ENCODE assay signal across 13 cellular contexts in the genomic region with DNA sequence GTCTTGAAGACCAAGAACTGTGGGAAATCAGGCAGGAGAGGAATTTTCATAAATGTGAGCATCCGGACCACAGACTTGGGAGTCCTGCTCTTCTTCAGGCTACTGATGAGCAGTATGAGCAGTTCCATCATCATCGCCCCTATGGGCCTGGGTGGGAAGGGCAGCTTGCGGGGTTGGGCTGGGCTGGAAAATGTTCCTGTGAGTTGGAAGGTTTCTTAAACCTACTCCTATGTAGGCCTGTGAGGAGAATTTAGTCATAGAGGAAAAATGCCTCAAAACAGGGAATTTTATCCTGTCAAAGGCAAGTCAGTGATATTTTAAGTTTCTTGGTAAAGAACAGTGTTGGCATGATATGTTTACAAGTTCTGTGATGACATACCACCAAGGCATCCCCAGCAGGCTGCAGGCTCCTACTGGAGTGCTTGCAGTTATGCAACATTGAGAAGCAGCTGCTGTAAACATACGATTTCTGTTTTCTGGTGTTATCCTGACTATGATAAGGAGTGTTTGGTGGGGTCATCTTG. TPM values are rescaled to one million over a fixed set of nuclear protein-coding genes. Genes with fewer than 3 reads are reported as not detected.
DNase-seq lines count a peak whose midpoint lies in the region; TF ChIP-seq lines count a peak whose summit lies in the region.
"Had no signal": no experiment of that assay in that cellular context is flagged by ENCODE, and none has a peak within 500 bp of the region (broad histone marks: within the 10 kb centered on the region; RNA-seq: fewer than 3 reads in every experiment).

No MANE protein-coding gene starts in this region.

- H3K4me2 ChIP-seq in fibroblast of lung (ENCODE audit: extremely low read depth, insufficient read depth, low read length) (peak overlapping the region; percentile 28), osteoblast (ENCODE audit: insufficient read depth, low read length) (no peak overlapping the region)

- H3K36me3 ChIP-seq in fibroblast of lung (ENCODE audit: control insufficient read depth, insufficient read depth, low read length) (peaks cover 5% of the 10 kb centered on the region), osteoblast (ENCODE audit: insufficient read depth, low read length) (no peaks in the 10 kb centered on the region), ascending aorta (no peaks in the 10 kb centered on the region)
- H3K36me3 ChIP-seq: upper lobe of left lung had no signal

- no peaks in the 10 kb centered on the region for H3K79me2 ChIP-seq in fibroblast of lung (ENCODE audit: control insufficient read depth, insufficient read depth, low read length)
- no peaks in the 10 kb centered on the region for H3K79me2 ChIP-seq in osteoblast (ENCODE audit: insufficient read depth, low read length)

- peaks cover 17% of the 10 kb centered on the region for H3K4me1 ChIP-seq in fibroblast of lung (ENCODE audit: control insufficient read depth, extremely low read depth, insufficient read depth, low read length)
- peaks cover 5% of the 10 kb centered on the region for H3K4me1 ChIP-seq in osteoblast (ENCODE audit: insufficient read depth, low read length)
- H3K4me1 ChIP-seq in ascending aorta, result no peaks in the 10 kb centered on the region

- H2AFZ ChIP-seq in fibroblast of lung (ENCODE audit: low read length) (no peak overlapping the region), osteoblast (ENCODE audit: low read length) (no peak overlapping the region)

- no peak overlapping the region for H3K9ac ChIP-seq in fibroblast of lung (ENCODE audit: insufficient read depth, low read length)

- H3K4me3 ChIP-seq in fibroblast of lung (replicated peaks in 1 of 4; ENCODE audit: control extremely low read depth in 1 of 4, insufficient read depth in 1 of 4, low read depth in 3 of 4, low read length in 4 of 4), result no peak overlapping the region
- no peak overlapping the region for H3K4me3 ChIP-seq in osteoblast (ENCODE audit: insufficient read depth, low read length)
- no peak overlapping the region for H3K4me3 ChIP-seq in ascending aorta
- H3K4me3 ChIP-seq: upper lobe of left lung had no signal

- H3K9me3 ChIP-seq in fibroblast of lung (ENCODE audit: control insufficient read depth, insufficient read depth, low read depth, low read length), result no peaks in the 10 kb centered on the region
- H3K9me3 ChIP-seq in osteoblast (ENCODE audit: low read depth, low read length), result no peaks in the 10 kb centered on the region
- no peaks in the 10 kb centered on the region for H3K9me3 ChIP-seq in ascending aorta
- H3K9me3 ChIP-seq: upper lobe of left lung had no signal

- H3K27me3 ChIP-seq in fibroblast of lung (ENCODE audit: control insufficient read depth, insufficient read depth, low read length) (no peaks in the 10 kb centered on the region), osteoblast (ENCODE audit: insufficient read depth, low read length) (peaks cover 4% of the 10 kb centered on the region), ascending aorta (no peaks in the 10 kb centered on the region)
- H3K27me3 ChIP-seq: upper lobe of left lung had no signal

- DNase-seq in GM04504 (ENCODE audit: low read depth) (peak; percentile 89), RPMI7951 (ENCODE audit: low read depth) (peak; percentile 22), fibroblast of lung (ENCODE audit: low read depth in 2 of 2) (peak; percentile 53 to 90), osteoblast (ENCODE audit: insufficient read length, low spot score, missing footprints) (peak; percentile 88), ascending aorta (ENCODE audit: low spot score in 2 of 2) (no peak), NCI-H2107 treated with DMSO at 0.1 percent for 48 hours (lab: John Stamatoyannopoulos, UW; ENCODE audit: unreplicated experiment) (no peak), RPMI8226 (no peak), NOMO-1 (lab: John Stamatoyannopoulos, UW; ENCODE audit: unreplicated experiment in 2 of 2) (no peak)
- DNase-seq: activated naive CD8-positive, alpha-beta T cell treated with anti-CD3 and anti-CD28 coated beads for 36 hours; NCI-H1694 treated with DMSO at 0.1 percent for 48 hours; T-helper 17 cell; upper lobe of left lung had no signal

- intact Hi-C loops in ascending aorta (cut with DNase I), result no loop called here

- H3K27ac ChIP-seq in fibroblast of lung (ENCODE audit: insufficient read depth, low read length), result peak overlapping the region; percentile 74
- no peak overlapping the region for H3K27ac ChIP-seq in osteoblast (ENCODE audit: low read depth, low read length)
- no peak overlapping the region for H3K27ac ChIP-seq in ascending aorta

- no peaks in the 10 kb centered on the region for H4K20me1 ChIP-seq in fibroblast of lung (ENCODE audit: control insufficient read depth, extremely low read depth, insufficient read depth, low read length)
- H4K20me1 ChIP-seq in osteoblast (ENCODE audit: insufficient read depth, low read length), result no peaks in the 10 kb centered on the region

- TF ChIP-seq CTCF in fibroblast of lung (conservative IDR thresholded peaks at IDR 0.05 in 1 of 2, IDR thresholded peaks at IDR 0.05 in 1 of 2; ENCODE audit: low read depth in 1 of 2, low read length in 2 of 2), result peak; percentile 19 to 29
- no peak for TF ChIP-seq CTCF in osteoblast (IDR thresholded peaks at IDR 0.05; ENCODE audit: extremely low read depth, low read depth, low read length)
- TF ChIP-seq CTCF in ascending aorta (IDR thresholded peaks at IDR 0.05), result no peak

RNA-seq across cellular contexts. Expression of a gene that starts 10.3 kb away (rescaled TPM):
- total RNA-seq in RPMI7951 (2014; rRNA removed; shearing (Covaris generic)), result not detected in 2 replicates
- total RNA-seq in fibroblast of lung (56.2 and 328 TPM in 2 replicates), osteoblast (1.2 and 1.4 TPM in 2 replicates), ascending aorta (2.6 TPM)
- 73.9 and 145 TPM in 2 replicates for polyA plus RNA-seq in fibroblast of lung
- 46.8 and 120 TPM in 2 replicates for polyA plus RNA-seq in fibroblast of lung (2012)
- 209 and 478 TPM in 2 replicates for polyA minus RNA-seq in fibroblast of lung (ENCODE audit: low replicate concordance)
- total RNA-seq: activated naive CD8-positive, alpha-beta T cell treated with anti-CD3 and anti-CD28 coated beads for 36 hours; epithelial cell of proximal tubule had no signal

Comparison
In these comparisons a context has a peak if more than half of its experiments do, and no peak if none do; other contexts are left out.
1. DNase-seq: peak in GM04504 (single experiment), RPMI7951 (single experiment), fibroblast of lung (2 of 2) and osteoblast (single experiment); none in ascending aorta (0 of 2), NCI-H2107 treated with DMSO at 0.1 percent for 48 hours (single experiment), RPMI8226 (single experiment) and NOMO-1 (0 of 2).
2. CTCF ChIP-seq: peak in fibroblast of lung (2 of 2); none in osteoblast (single experiment) and ascending aorta (0 of 3).
3. RNA of a gene that starts 10.3 kb away (total RNA-seq): 56.2 to 328 TPM in fibroblast of lung; 2.6 TPM in ascending aorta (single experiment), 1.2 to 1.4 TPM in osteoblast and not detected in RPMI7951; every median in the first group is over 10 times any median in the second.